13 cellular contexts compared by ENCODE assay signal in genomic region chr1:205515781-205516253, GRCh38. TPM values are rescaled to one million over a fixed set of nuclear protein-coding genes. Genes with fewer than 3 reads are reported as not detected.
A peak's percentile ranks its signal among the peaks of the same experiment; 100 is the strongest.
DNase-seq lines count a peak whose midpoint lies in the region; ATAC-seq lines count a peak whose summit lies in the region.
"Had no signal": no experiment of that assay in that cellular context is flagged by ENCODE, and none has a peak within 500 bp of the region (broad histone marks: within the 10 kb centered on the region; RNA-seq: fewer than 3 reads in every experiment).

No MANE protein-coding gene starts in this region.

- no peak overlapping the region for H2AFZ ChIP-seq in neuronal stem cell (ENCODE audit: low read length)

- H3K14ac ChIP-seq in neuronal stem cell (ENCODE audit: low read length) = no peak overlapping the region

- H2AK5ac ChIP-seq in neuronal stem cell (ENCODE audit: low read depth, low read length) = no peak overlapping the region

- H3K4me3 ChIP-seq in neuronal stem cell (ENCODE audit: low read length in 2 of 2) (no peak overlapping the region), H7 (ENCODE audit: insufficient read depth, low read depth, low read length) (no peak overlapping the region)

- H3K9ac ChIP-seq in neuronal stem cell (ENCODE audit: low read depth, low read length, poor library complexity) = no peak overlapping the region

- H3K79me1 ChIP-seq in neuronal stem cell (ENCODE audit: low read depth, low read length) = peaks cover 8% of the 10 kb centered on the region

- DNase-seq in AG08395 (ENCODE audit: low spot score) (peak; percentile 48), SK-N-DZ (ENCODE audit: low spot score) (peak; percentile 74), Right ventricle myocardium superior (peak; percentile 66), neuronal stem cell (ENCODE audit: low spot score) (no peak), NCI-H2107 treated with DMSO at 0.1 percent for 48 hours (lab: John Stamatoyannopoulos, UW; ENCODE audit: unreplicated experiment) (no peak), H7 (no peak), DMS 273 treated with DMSO at 0.1 percent for 48 hours (lab: John Stamatoyannopoulos, UW) (no peak)
- DNase-seq: ACHN, EL, NCI-H1930, small intestine had no signal

- peaks cover 0 to 19% of the 10 kb centered on the region in 2 donors for H3K4me1 ChIP-seq in neuronal stem cell (ENCODE audit: control insufficient read depth in 2 of 2, insufficient read depth in 1 of 2, low read depth in 1 of 2, low read length in 2 of 2)

- H4K91ac ChIP-seq in neuronal stem cell (ENCODE audit: low read depth, low read length, poor library complexity) = no peak overlapping the region

- WGBS in neuronal stem cell (ENCODE audit: extremely low coverage in 2 of 2, insufficient read length in 2 of 2, insufficient replicate concordance in 1 of 2), 2 donors = no CpG with 5 or more reads among the region's 5 CpGs

- peak overlapping the region; percentile 34 for H3K23ac ChIP-seq in neuronal stem cell (ENCODE audit: low read depth, low read length, poor library complexity)

- peak overlapping the region; percentile 55 for H3K18ac ChIP-seq in neuronal stem cell (ENCODE audit: low read length)

- no peak overlapping the region for H2BK15ac ChIP-seq in neuronal stem cell (ENCODE audit: low read length)

- H3K36me3 ChIP-seq in neuronal stem cell (replicated peaks in 1 of 2; ENCODE audit: control insufficient read depth in 2 of 2, insufficient read depth in 2 of 2, low read length in 2 of 2) (peaks cover 0 to 2% of the 10 kb centered on the region in 2 donors), H7 (replicated peaks; ENCODE audit: control insufficient read depth, insufficient read depth, low read length) (0 out of 2 replicates have a peak, but pooled peaks cover under 1% of the 10 kb centered on the region)

- no peak overlapping the region for H4K8ac ChIP-seq in neuronal stem cell (ENCODE audit: low read depth, low read length)

- ATAC-seq in Right ventricle myocardium superior (ENCODE audit: poor library complexity) (peak; percentile 19), GM21717 (IDR thresholded peaks at IDR 0.05; ENCODE audit: unreplicated experiment) (no peak)

- H2BK5ac ChIP-seq in neuronal stem cell (ENCODE audit: low read length) = no peak overlapping the region

- H3K27me3 ChIP-seq in neuronal stem cell (ENCODE audit: control insufficient read depth in 3 of 3, insufficient read depth in 3 of 3, low read depth in 1 of 3, low read length in 3 of 3) = peaks cover 0 to 31% (median 0%) of the 10 kb centered on the region in 3 experiments
- H3K27me3 ChIP-seq in H7 (ENCODE audit: control insufficient read depth, insufficient read depth, low read length) = no peaks in the 10 kb centered on the region

- no peak overlapping the region for H2BK120ac ChIP-seq in neuronal stem cell (ENCODE audit: low read depth, low read length)

- no peaks in the 10 kb centered on the region for H3K9me3 ChIP-seq in neuronal stem cell (replicated peaks in 1 of 2; ENCODE audit: control insufficient read depth in 2 of 2, insufficient read depth in 1 of 2, low read depth in 1 of 2, low read length in 2 of 2)

- no peak overlapping the region for H2BK12ac ChIP-seq in neuronal stem cell (ENCODE audit: low read length)

- no peak overlapping the region for H3K4me2 ChIP-seq in neuronal stem cell (ENCODE audit: insufficient read depth, low read length, poor library complexity, severe bottlenecking)

- intact Hi-C loops in Right ventricle myocardium superior (cut with DNase I) = no loop called here

- no peak overlapping the region for H3K4ac ChIP-seq in neuronal stem cell (ENCODE audit: low read length)

- no peak overlapping the region for H3K27ac ChIP-seq in neuronal stem cell (replicated peaks; ENCODE audit: low read length)

RNA-seq across cellular contexts. Expression of gene CDK18, which starts 11.3 kb away (rescaled TPM):
- 0.47 and 0.77 TPM in 2 replicates for polyA plus RNA-seq in SK-N-DZ (2014; cell fraction: cytosol; rRNA removed)
- polyA plus RNA-seq in SK-N-DZ (2014; cell fraction: nucleus; rRNA removed) = 0.18 and 1.0 TPM in 2 replicates
- total RNA-seq in Right ventricle myocardium superior = 172 TPM
- 25.8 TPM for polyA plus RNA-seq in neuronal stem cell (2013, experiment 1 of 2)
- 25.5 TPM for polyA plus RNA-seq in neuronal stem cell (2013, experiment 2 of 2)
- 48.3 and 52.0 TPM in 2 replicates for total RNA-seq in H7 (2014; rRNA removed; shearing (Covaris generic))

RNA-seq across cellular contexts. Expression of gene BLACAT1, which starts 60.0 kb away (rescaled TPM):
- 0.06 and 0.24 TPM in 2 replicates for polyA plus RNA-seq in SK-N-DZ (2014; cell fraction: cytosol; rRNA removed)
- polyA plus RNA-seq in SK-N-DZ (2014; cell fraction: nucleus; rRNA removed) = not detected in 2 replicates
- total RNA-seq in Right ventricle myocardium superior = not detected
- polyA plus RNA-seq in neuronal stem cell (2013, experiment 1 of 2) = 75.0 TPM
- 75.3 TPM for polyA plus RNA-seq in neuronal stem cell (2013, experiment 2 of 2)
- total RNA-seq in H7 (2014; rRNA removed; shearing (Covaris generic)) = 6.7 and 9.0 TPM in 2 replicates
- total RNA-seq: mononuclear cell had no signal

Comparison
In these comparisons a context has a peak if more than half of its experiments do, and no peak if none do; other contexts are left out.
1. DNase-seq: peak in AG08395 (single experiment), SK-N-DZ (single experiment) and Right ventricle myocardium superior (single experiment); none in neuronal stem cell (single experiment), NCI-H2107 treated with DMSO at 0.1 percent for 48 hours (single experiment), H7 (single experiment) and DMS 273 treated with DMSO at 0.1 percent for 48 hours (single experiment).